9 cellular contexts compared by ENCODE assay signal in the genomic region with DNA sequence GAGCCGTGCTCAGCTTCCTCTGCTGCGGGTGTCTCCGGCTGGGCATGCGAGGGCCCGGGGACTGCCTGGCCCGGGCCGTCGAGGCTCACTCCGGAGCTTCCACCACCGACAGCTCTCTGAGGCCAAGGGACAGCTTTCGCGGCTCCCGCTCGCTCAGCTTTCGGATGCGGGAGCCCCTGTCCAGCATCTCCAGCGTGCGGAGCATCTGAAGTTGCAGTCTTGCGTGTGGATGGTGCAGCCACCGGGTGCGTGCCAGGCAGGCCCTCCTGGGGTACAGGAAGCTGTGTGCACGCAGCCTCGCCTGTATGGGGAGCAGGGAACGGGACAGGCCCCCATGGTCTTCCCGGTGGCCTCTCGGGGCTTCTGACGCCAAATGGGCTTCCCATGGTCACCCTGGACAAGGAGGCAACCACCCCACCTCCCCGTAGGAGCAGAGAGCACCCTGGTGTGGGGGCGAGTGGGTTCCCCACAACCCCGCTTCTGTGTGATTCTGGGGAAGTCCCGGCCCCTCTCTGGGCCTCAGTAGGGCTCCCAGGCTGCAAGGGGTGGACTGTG. TPM values are rescaled to one million over a fixed set of nuclear protein-coding genes. Genes with fewer than 3 reads are reported as not detected.
A peak's percentile ranks its signal among the peaks of the same experiment; 100 is the strongest.
DNase-seq lines count a peak whose midpoint lies in the region; ATAC-seq, FAIRE-seq and TF ChIP-seq lines count a peak whose summit lies in the region.
"Had no signal": no experiment of that assay in that cellular context is flagged by ENCODE, and none has a peak within 500 bp of the region (broad histone marks: within the 10 kb centered on the region; RNA-seq: fewer than 3 reads in every experiment).

No MANE protein-coding gene starts in this region.

- H3K9me3 ChIP-seq in esophagus muscularis mucosa (no peaks in the 10 kb centered on the region), thyroid gland (no peaks in the 10 kb centered on the region)

- H3K36me3 Mint-ChIP-seq in activated CD4-positive, alpha-beta T cell treated with anti-CD3 and anti-CD28 coated beads, Interleukin-2, amount 10 ng/mL, durations not matched to agents 24 days and 14 days (ENCODE audit: low read depth): peaks cover 46% of the 10 kb centered on the region
- H3K36me3 Mint-ChIP-seq in stimulated activated memory B cell treated with anti-CD40 and anti-IgM and Interleukin-4, amounts not matched to agents 10 μg/mL and 1 μg/mL and 100 μg/mL, for 72 hours: peaks cover 14% of the 10 kb centered on the region

- H3K4me1 ChIP-seq in esophagus muscularis mucosa (peaks cover 0 to 11% (median 5%) of the 10 kb centered on the region in 4 donors), thyroid gland (peaks cover 20 to 24% of the 10 kb centered on the region in 2 donors)

- intact Hi-C loops in activated CD4-positive, alpha-beta T cell treated with anti-CD3 and anti-CD28 coated beads, Interleukin-2, amount 10 ng/mL, durations not matched to agents 24 days and 14 days (cut with micrococcal nuclease): loop anchor here (1.0 to 10.0 kb wide), 5 partner anchors 25 to 255 kb away; no protein-coding TSS in a partner anchor
- intact Hi-C loops in esophagus muscularis mucosa (cut with DNase I): no loop called here
- intact Hi-C loops in thyroid gland (cut with DNase I): no loop called here
- intact Hi-C loops in left colon (cut with DNase I, micrococcal nuclease): no loop called here

- H3K27me3 Mint-ChIP-seq in activated CD4-positive, alpha-beta T cell treated with anti-CD3 and anti-CD28 coated beads, Interleukin-2, amount 10 ng/mL, durations not matched to agents 24 days and 14 days: no peaks in the 10 kb centered on the region
- no peaks in the 10 kb centered on the region for H3K27me3 Mint-ChIP-seq in stimulated activated memory B cell treated with anti-CD40 and anti-IgM and Interleukin-4, amounts not matched to agents 10 μg/mL and 1 μg/mL and 100 μg/mL, for 72 hours

- H3K4me3 Mint-ChIP-seq in activated CD4-positive, alpha-beta T cell treated with anti-CD3 and anti-CD28 coated beads, Interleukin-2, amount 10 ng/mL, durations not matched to agents 24 days and 14 days: peak overlapping the region; percentile 100
- H3K4me3 Mint-ChIP-seq in stimulated activated memory B cell treated with anti-CD40 and anti-IgM and Interleukin-4, amounts not matched to agents 10 μg/mL and 1 μg/mL and 100 μg/mL, for 72 hours: peak overlapping the region; percentile 97

- H3K4me3 ChIP-seq in esophagus muscularis mucosa: peak overlapping the region; percentile 7 to 51 (median 26)
- H3K4me3 ChIP-seq in thyroid gland (replicated peaks in 1 of 3): no peak overlapping the region

- ATAC-seq in stimulated activated memory B cell treated with anti-CD40 and anti-IgM and Interleukin-4, amounts not matched to agents 10 μg/mL and 1 μg/mL and 100 μg/mL, for 72 hours: peak; percentile 60
- no peak for ATAC-seq in left colon

- H3K27ac Mint-ChIP-seq in activated CD4-positive, alpha-beta T cell treated with anti-CD3 and anti-CD28 coated beads, Interleukin-2, amount 10 ng/mL, durations not matched to agents 24 days and 14 days: peak overlapping the region; percentile 97
- peak overlapping the region; percentile 99 for H3K27ac Mint-ChIP-seq in stimulated activated memory B cell treated with anti-CD40 and anti-IgM and Interleukin-4, amounts not matched to agents 10 μg/mL and 1 μg/mL and 100 μg/mL, for 72 hours

- H3K27ac ChIP-seq in esophagus muscularis mucosa (replicated peaks in 1 of 4): peak overlapping the region in 1 of 4 donors; percentile 32
- no peak overlapping the region for H3K27ac ChIP-seq in thyroid gland

- TF ChIP-seq POLR2A in esophagus muscularis mucosa (IDR thresholded peaks at IDR 0.05; ENCODE audit: low read depth) (no peak), thyroid gland (IDR thresholded peaks at IDR 0.05) (no peak)

- DNase-seq in GM19239 (ENCODE audit: insufficient read length, low spot score): no peak
- DNase-seq in activated CD4-positive, alpha-beta T cell treated with anti-CD3 and anti-CD28 coated beads, Interleukin-2, amount 10 ng/mL, durations not matched to agents 24 days and 14 days: peak; percentile 79
- no peak for DNase-seq in esophagus muscularis mucosa (ENCODE audit: extremely low spot score)
- no peak for DNase-seq in DMS79 treated with DMSO at 0.1 percent for 48 hours (lab: John Stamatoyannopoulos, UW)
- DNase-seq in thyroid gland: no peak
- DNase-seq in germinal center (ENCODE audit: low spot score): no peak
- no peak for DNase-seq in left colon
- DNase-seq: NCI-H69 had no signal

- FAIRE-seq in GM19239 (lab: Jason Lieb, UNC): peak; percentile 35

- H3K36me3 ChIP-seq in esophagus muscularis mucosa (no peaks in the 10 kb centered on the region), thyroid gland (no peaks in the 10 kb centered on the region)

- TF ChIP-seq EP300 in esophagus muscularis mucosa (IDR thresholded peaks at IDR 0.05): no peak

- no peaks in the 10 kb centered on the region for H3K9me3 Mint-ChIP-seq in activated CD4-positive, alpha-beta T cell treated with anti-CD3 and anti-CD28 coated beads, Interleukin-2, amount 10 ng/mL, durations not matched to agents 24 days and 14 days
- H3K9me3 Mint-ChIP-seq in stimulated activated memory B cell treated with anti-CD40 and anti-IgM and Interleukin-4, amounts not matched to agents 10 μg/mL and 1 μg/mL and 100 μg/mL, for 72 hours: no peaks in the 10 kb centered on the region

- 83% methylated on average over 4 of the region's 31 CpGs for WGBS in esophagus muscularis mucosa
- 93 to 100% methylated on average over 1 to 19 of the region's 31 CpGs for WGBS in thyroid gland, 2 donors

- no peak for TF ChIP-seq CTCF in esophagus muscularis mucosa (IDR thresholded peaks at IDR 0.05)
- TF ChIP-seq CTCF in thyroid gland (IDR thresholded peaks at IDR 0.05): no peak

- H3K27me3 ChIP-seq in esophagus muscularis mucosa: no peaks in the 10 kb centered on the region
- H3K27me3 ChIP-seq in thyroid gland: no peaks in the 10 kb centered on the region

- peaks cover 39% of the 10 kb centered on the region for H3K4me1 Mint-ChIP-seq in activated CD4-positive, alpha-beta T cell treated with anti-CD3 and anti-CD28 coated beads, Interleukin-2, amount 10 ng/mL, durations not matched to agents 24 days and 14 days
- peaks cover 43% of the 10 kb centered on the region for H3K4me1 Mint-ChIP-seq in stimulated activated memory B cell treated with anti-CD40 and anti-IgM and Interleukin-4, amounts not matched to agents 10 μg/mL and 1 μg/mL and 100 μg/mL, for 72 hours

RNA-seq across cellular contexts. Expression of a gene that starts 1.2 kb away (rescaled TPM):
- total RNA-seq in activated CD4-positive, alpha-beta T cell treated with anti-CD3 and anti-CD28 coated beads, Interleukin-2, amount 10 ng/mL, durations not matched to agents 24 days and 14 days: 41.8 and 43.7 TPM in 2 replicates
- total RNA-seq in esophagus muscularis mucosa: 1 to 10 TPM in 3 of 4 donors, under 1 TPM in 1; 0.42 to 5.5 (median 2.4) TPM
- 1 to 10 TPM; 2.1 to 5.4 (median 3.4) TPM for total RNA-seq in thyroid gland
- total RNA-seq in left colon: 1 to 10 TPM in 1 of 2 donors, under 1 TPM in 1; 0.55 to 1.1 TPM

RNA-seq across cellular contexts. Expression of a gene that starts 5.9 kb away (rescaled TPM):
- total RNA-seq in activated CD4-positive, alpha-beta T cell treated with anti-CD3 and anti-CD28 coated beads, Interleukin-2, amount 10 ng/mL, durations not matched to agents 24 days and 14 days: 114 and 116 TPM in 2 replicates
- total RNA-seq in esophagus muscularis mucosa (10 to 100 TPM; 26.2 to 33.6 (median 29.7) TPM), thyroid gland (10 to 100 TPM; 30.8 to 48.5 (median 37.2) TPM), left colon (100 to 1,000 TPM in 1 of 2 donors, 10 to 100 TPM in 1; 77.3 to 113 TPM)

RNA-seq across cellular contexts. Expression of a gene that starts 44.0 kb away (rescaled TPM):
- total RNA-seq in activated CD4-positive, alpha-beta T cell treated with anti-CD3 and anti-CD28 coated beads, Interleukin-2, amount 10 ng/mL, durations not matched to agents 24 days and 14 days: 134 and 135 TPM in 2 replicates
- total RNA-seq in esophagus muscularis mucosa: 10 to 100 TPM in 1 of 4 donors, 1 to 10 TPM in 3; 4.3 to 13.8 (median 5.3) TPM
- total RNA-seq in thyroid gland: 1 to 10 TPM in 3 of 4 donors, under 1 TPM in 1; 0.88 to 4.6 (median 2.1) TPM
- 1 to 10 TPM; 3.0 to 4.8 TPM for total RNA-seq in left colon

RNA-seq across cellular contexts. Expression of a gene that starts 44.6 kb away (rescaled TPM):
- 0.12 and 0.19 TPM in 2 replicates for total RNA-seq in activated CD4-positive, alpha-beta T cell treated with anti-CD3 and anti-CD28 coated beads, Interleukin-2, amount 10 ng/mL, durations not matched to agents 24 days and 14 days
- total RNA-seq in esophagus muscularis mucosa: under 1 TPM in 1 of 4 donors, not detected in 3; 0.17 TPM
- not detected for total RNA-seq in thyroid gland
- 1 to 10 TPM in 1 of 2 donors, under 1 TPM in 1; 0.67 to 1.2 TPM for total RNA-seq in left colon

Comparison
In these comparisons a context has a peak if more than half of its experiments do, and no peak if none do; other contexts are left out.
1. H3K4me3 ChIP-seq: peak in esophagus muscularis mucosa (4 of 4); none in thyroid gland (0 of 3).